In the genomic region with DNA sequence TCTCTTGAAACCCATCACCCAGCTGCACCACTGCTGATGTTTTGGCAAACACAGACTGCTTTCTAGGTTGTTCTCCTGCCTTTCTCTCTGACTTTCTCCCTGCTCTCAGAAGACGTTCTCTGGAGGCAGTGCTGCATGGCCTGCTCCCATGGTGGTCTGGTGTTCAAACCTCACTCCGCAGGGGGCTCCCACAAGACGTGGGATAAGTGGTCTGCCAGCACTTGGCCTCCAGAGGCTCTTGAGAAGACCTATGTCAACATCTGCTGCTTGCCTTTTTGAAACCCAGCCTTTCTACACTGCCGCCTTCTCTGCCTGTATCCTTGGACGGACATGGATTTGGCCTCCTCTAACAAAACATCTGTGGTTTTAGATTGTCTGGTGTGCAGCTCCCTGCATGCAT, we compare ENCODE assay signal across 1 cellular context.
TF ChIP-seq lines count a peak whose summit lies in the region.

No MANE protein-coding gene starts in this region.

TF ChIP-seq in HEK293, 187 proteins besides CTCF, POLR2A, EP300 and RAD21 (continued from another document):
- TF ChIP-seq PRDM4 (tag by site-specific recombination; IDR thresholded peaks at IDR 0.05) (no peak), ZNF18 (tag by site-specific recombination; IDR thresholded peaks at IDR 0.05) (no peak), SCRT2 (tag by site-specific recombination; IDR thresholded peaks at IDR 0.05) (no peak), YY1 (tag by site-specific recombination; IDR thresholded peaks at IDR 0.05) (no peak), ZIC2 (tag by site-specific recombination; IDR thresholded peaks at IDR 0.05) (peak; percentile 48)
TF ChIP-seq in HEK293: peak in this region for 1.
